Comparison of ENCODE assay signal across 10 cellular contexts in the genomic region with DNA sequence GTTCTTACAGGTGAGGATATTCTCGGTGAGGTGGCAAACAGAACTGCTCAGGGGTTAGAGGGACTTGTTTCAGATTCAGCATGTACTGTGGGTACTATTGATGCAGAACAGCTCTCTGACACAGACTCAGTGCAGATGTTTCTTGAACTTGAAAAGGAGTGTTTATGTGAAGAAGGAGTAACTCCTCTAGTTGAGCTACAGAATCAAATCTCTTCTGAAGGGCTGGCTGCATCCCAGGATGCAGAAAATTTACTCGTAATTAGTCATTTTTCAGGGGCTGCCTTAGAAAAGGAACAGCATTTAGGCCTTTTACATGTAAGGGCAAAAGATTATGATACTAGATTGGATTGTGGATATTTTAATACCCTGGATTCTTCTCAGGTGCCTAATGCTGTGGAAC.
DNase-seq lines count a peak whose midpoint lies in the region; ATAC-seq, FAIRE-seq and TF ChIP-seq lines count a peak whose summit lies in the region.
"Had no signal": no experiment of that assay in that cellular context is flagged by ENCODE, and none has a peak within 500 bp of the region (broad histone marks: within the 10 kb centered on the region; RNA-seq: fewer than 3 reads in every experiment).

No MANE protein-coding gene starts in this region.

- H3K9me3 ChIP-seq in GM23248 (ENCODE audit: low read depth) (no peaks in the 10 kb centered on the region), astrocyte (ENCODE audit: insufficient read depth, low read depth, low read length) (no peaks in the 10 kb centered on the region), iPS-18a (ENCODE audit: control insufficient read depth, low read depth, low read length) (no peaks in the 10 kb centered on the region), spleen (no peaks in the 10 kb centered on the region), testis (no peaks in the 10 kb centered on the region)

- CTCF ChIA-PET in activated naive CD4-positive, alpha-beta T cell treated with anti-CD3 and anti-CD28 coated beads for 36 hours (lab: Charles Lee) = interaction anchor here (0.7 to 4.1 kb wide), 27 partner anchors 9 to 313 kb away, joined by 3 to 42 read pairs (median 5); no protein-coding TSS in a partner anchor

- H3K27ac Mint-ChIP-seq in astrocyte (ENCODE audit: unreplicated experiment) = peak overlapping the region; percentile 15
- no peak overlapping the region for H3K27ac Mint-ChIP-seq in activated naive CD4-positive, alpha-beta T cell treated with anti-CD3 and anti-CD28 coated beads for 36 hours
- H3K27ac Mint-ChIP-seq: dendritic cell treated with granulocyte-macrophage colony-stimulating factor and Interleukin-4, amounts not matched to agents 40 ng/mL and 50 ng/mL, for 4 days had no signal

- ATAC-seq in foreskin keratinocyte = no peak
- no peak for ATAC-seq in HG03571 (IDR thresholded peaks at IDR 0.05; ENCODE audit: unreplicated experiment)

- H3K27me3 ChIP-seq in GM23248 (replicated peaks; ENCODE audit: insufficient read depth) (no peaks in the 10 kb centered on the region), astrocyte (ENCODE audit: insufficient read depth, low read length) (no peaks in the 10 kb centered on the region), iPS-18a (ENCODE audit: control insufficient read depth, insufficient read depth, low read length) (no peaks in the 10 kb centered on the region), spleen (replicated peaks in 1 of 7) (no peaks in the 10 kb centered on the region), testis (no peaks in the 10 kb centered on the region), foreskin keratinocyte (no peaks in the 10 kb centered on the region)

- no peaks in the 10 kb centered on the region for H3K9me2 ChIP-seq in GM23248 (ENCODE audit: insufficient read depth)

- TF ChIP-seq POLR2A in spleen (IDR thresholded peaks at IDR 0.05) (no peak), testis (IDR thresholded peaks at IDR 0.05) (no peak)

- peak overlapping the region; percentile 99 for H3K4me2 ChIP-seq in GM23248 (ENCODE audit: unreplicated experiment)
- H3K4me2 ChIP-seq in astrocyte (ENCODE audit: low read length) = peak overlapping the region; percentile 96

- H3K4me3 ChIP-seq in GM23248 (peak overlapping the region; percentile 84), astrocyte (ENCODE audit: insufficient read depth, low read depth, low read length) (peak overlapping the region; percentile 83), iPS-18a (ENCODE audit: low read length) (peak overlapping the region; percentile 68), spleen (peak overlapping the region in 6 of 8 donors; percentile 13 to 90 (median 78)), testis (peak overlapping the region in 1 of 2 donors; percentile 10)

- H3K27ac ChIP-seq in GM23248 (peak overlapping the region; percentile 74), astrocyte (ENCODE audit: low read depth, low read length) (peak overlapping the region; percentile 10), iPS-18a (ENCODE audit: low read length) (no peak overlapping the region), spleen (peak overlapping the region in 4 of 8 donors; percentile 1 to 94 (median 73)), testis (no peak overlapping the region), foreskin keratinocyte (no peak overlapping the region)
- H3K27ac ChIP-seq: SK-N-MC had no signal

- peaks cover 61% of the 10 kb centered on the region for H3K4me1 ChIP-seq in GM23248 (ENCODE audit: insufficient read depth)
- peaks cover 76% of the 10 kb centered on the region for H3K4me1 ChIP-seq in astrocyte (ENCODE audit: insufficient read depth, low read length)
- peaks cover 37% of the 10 kb centered on the region for H3K4me1 ChIP-seq in iPS-18a (ENCODE audit: control insufficient read depth, low read depth, low read length)
- peaks cover 30 to 94% (median 76%) of the 10 kb centered on the region in 6 donors for H3K4me1 ChIP-seq in spleen
- peaks cover 45% of the 10 kb centered on the region for H3K4me1 ChIP-seq in testis
- peaks cover 42% of the 10 kb centered on the region for H3K4me1 ChIP-seq in foreskin keratinocyte

- no peak for FAIRE-seq in astrocyte (lab: Jason Lieb, UNC)

- DNase-seq in GM23248 (peak; percentile 49), astrocyte (ENCODE audit: low read depth) (no peak), spleen (no peak), testis (no peak), foreskin keratinocyte (no peak)
- DNase-seq in activated naive CD4-positive, alpha-beta T cell treated with anti-CD3 and anti-CD28 coated beads for 36 hours = no peak

- H3K36me3 ChIP-seq in GM23248 (ENCODE audit: low read depth) = peaks cover 8% of the 10 kb centered on the region; the same call in 1 of the 2 replicates
- H3K36me3 ChIP-seq in astrocyte (ENCODE audit: insufficient read depth, low read length) = peaks cover 13% of the 10 kb centered on the region
- peaks cover 15% of the 10 kb centered on the region for H3K36me3 ChIP-seq in iPS-18a (ENCODE audit: control insufficient read depth, low read depth, low read length)
- peaks cover 0 to 33% (median 11%) of the 10 kb centered on the region in 6 donors for H3K36me3 ChIP-seq in spleen
- H3K36me3 ChIP-seq in testis (ENCODE audit: low read depth, missing control alignments) = no peaks in the 10 kb centered on the region

- H3K9ac ChIP-seq in GM23248 (peak overlapping the region; percentile 75), astrocyte (ENCODE audit: low read length) (peak overlapping the region; percentile 82), iPS-18a (ENCODE audit: low read length) (peak overlapping the region; percentile 19)

- H3F3A ChIP-seq in GM23248 (ENCODE audit: insufficient read depth) = peaks cover 47% of the 10 kb centered on the region

- H3K4me1 Mint-ChIP-seq in astrocyte (ENCODE audit: low read depth, unreplicated experiment) = peaks cover 69% of the 10 kb centered on the region
- H3K4me1 Mint-ChIP-seq in activated naive CD4-positive, alpha-beta T cell treated with anti-CD3 and anti-CD28 coated beads for 36 hours (ENCODE audit: low read depth) = peaks cover 58% of the 10 kb centered on the region

- H4K20me1 ChIP-seq in GM23248 (ENCODE audit: insufficient read depth) (peaks cover 19% of the 10 kb centered on the region; the same call in 1 of the 2 replicates), astrocyte (ENCODE audit: insufficient read depth, low read length) (peaks cover 65% of the 10 kb centered on the region)

- in situ Hi-C loops in GM23248 (cut with MboI) = no loop called here

- no peaks in the 10 kb centered on the region for H3K27me3 Mint-ChIP-seq in astrocyte (ENCODE audit: low read depth, unreplicated experiment)
- no peaks in the 10 kb centered on the region for H3K27me3 Mint-ChIP-seq in activated naive CD4-positive, alpha-beta T cell treated with anti-CD3 and anti-CD28 coated beads for 36 hours (ENCODE audit: low read depth)
- H3K27me3 Mint-ChIP-seq: dendritic cell treated with granulocyte-macrophage colony-stimulating factor and Interleukin-4, amounts not matched to agents 40 ng/mL and 50 ng/mL, for 4 days had no signal

- 17 to 26% methylated on average over 2 of the region's 2 CpGs for WGBS in GM23248 (ENCODE audit: low coverage in 1 of 2, low lambda C conversion rate in 2 of 2, missing lambda C conversion rate in 2 of 2), 2 experiments
- 60 to 74% (median 64%) methylated on average over 2 of the region's 2 CpGs for WGBS in spleen, 5 donors
- 37 to 41% methylated on average over 2 of the region's 2 CpGs for WGBS in testis, 2 donors

- intact Hi-C loops in spleen (cut with DNase I; ENCODE audit: low total_unique reads) = no loop called here
- intact Hi-C loops in testis (cut with DNase I; ENCODE audit: low total_unique reads) = no loop called here
- intact Hi-C loops in activated naive CD4-positive, alpha-beta T cell treated with anti-CD3 and anti-CD28 coated beads for 36 hours (cut with micrococcal nuclease) = loop anchor here (1.0 to 5.0 kb wide), 5 partner anchors 13 to 554 kb away; a partner anchor contains a TSS

- peaks cover 74% of the 10 kb centered on the region for H3K79me2 ChIP-seq in GM23248 (ENCODE audit: insufficient read depth)
- H3K79me2 ChIP-seq in astrocyte (ENCODE audit: insufficient read depth, low read length) = peaks cover 89% of the 10 kb centered on the region

- no peak overlapping the region for H2AFZ ChIP-seq in GM23248
- no peak overlapping the region for H2AFZ ChIP-seq in astrocyte (ENCODE audit: low read depth, low read length)

- peaks cover 4% of the 10 kb centered on the region for H3K36me3 Mint-ChIP-seq in astrocyte (ENCODE audit: low read depth, unreplicated experiment)
- peaks cover 1% of the 10 kb centered on the region for H3K36me3 Mint-ChIP-seq in activated naive CD4-positive, alpha-beta T cell treated with anti-CD3 and anti-CD28 coated beads for 36 hours (ENCODE audit: low read depth)

- no peak for TF ChIP-seq CTCF in astrocyte (IDR thresholded peaks at IDR 0.05; ENCODE audit: insufficient read depth, low read depth, low read length)
- TF ChIP-seq CTCF in spleen (IDR thresholded peaks at IDR 0.05 in 8 of 11, conservative IDR thresholded peaks at IDR 0.05 in 3 of 11) = no peak
- no peak for TF ChIP-seq CTCF in testis (IDR thresholded peaks at IDR 0.05)
- TF ChIP-seq CTCF in foreskin keratinocyte (conservative IDR thresholded peaks at IDR 0.05) = no peak

- H3K4me3 Mint-ChIP-seq in astrocyte (ENCODE audit: unreplicated experiment) = peak overlapping the region; percentile 82
- no peak overlapping the region for H3K4me3 Mint-ChIP-seq in activated naive CD4-positive, alpha-beta T cell treated with anti-CD3 and anti-CD28 coated beads for 36 hours
- H3K4me3 Mint-ChIP-seq: dendritic cell treated with granulocyte-macrophage colony-stimulating factor and Interleukin-4, amounts not matched to agents 40 ng/mL and 50 ng/mL, for 4 days had no signal

- no peaks in the 10 kb centered on the region for H3K9me3 Mint-ChIP-seq in astrocyte (ENCODE audit: unreplicated experiment)
- H3K9me3 Mint-ChIP-seq in activated naive CD4-positive, alpha-beta T cell treated with anti-CD3 and anti-CD28 coated beads for 36 hours = no peaks in the 10 kb centered on the region
- H3K9me3 Mint-ChIP-seq: dendritic cell treated with granulocyte-macrophage colony-stimulating factor and Interleukin-4, amounts not matched to agents 40 ng/mL and 50 ng/mL, for 4 days had no signal

Comparison
In these comparisons a context has a peak if more than half of its experiments do, and no peak if none do; other contexts are left out.
1. H3K27ac ChIP-seq: peak in GM23248 (single experiment) and astrocyte (single experiment); none in iPS-18a (single experiment), testis (0 of 2) and foreskin keratinocyte (single experiment).
2. H3K9ac ChIP-seq: peak in every context shown above with its lines; median percentile 82 in astrocyte; 75 in GM23248; 19 in iPS-18a.